Comparison of ENCODE assay signal across 11 cellular contexts in genomic region chr1:228143480-228144212, GRCh38. TPM values are rescaled to one million over a fixed set of nuclear protein-coding genes. Genes with fewer than 3 reads are reported as not detected.
DNase-seq lines count a peak whose midpoint lies in the region; ATAC-seq and TF ChIP-seq lines count a peak whose summit lies in the region.
"Had no signal": no experiment of that assay in that cellular context is flagged by ENCODE, and none has a peak within 500 bp of the region (broad histone marks: within the 10 kb centered on the region; RNA-seq: fewer than 3 reads in every experiment).

No MANE protein-coding gene starts in this region.

- H3K27me3 ChIP-seq in DND-41 (ENCODE audit: insufficient read depth, low read length, poor library complexity) (no peaks in the 10 kb centered on the region), osteoblast (ENCODE audit: insufficient read depth, low read length) (no peaks in the 10 kb centered on the region)

- H3K4me2 ChIP-seq in DND-41 (ENCODE audit: insufficient read depth, low read length) (peak overlapping the region; percentile 95; the same call in 1 of the 2 replicates), osteoblast (ENCODE audit: insufficient read depth, low read length) (no peak overlapping the region)

- no peak overlapping the region for H3K4me3 ChIP-seq in DND-41 (ENCODE audit: low read depth in 1 of 2, low read length in 2 of 2)
- no peak overlapping the region for H3K4me3 ChIP-seq in osteoblast (ENCODE audit: insufficient read depth, low read length)

- peaks cover 76% of the 10 kb centered on the region for H3K36me3 ChIP-seq in DND-41 (ENCODE audit: insufficient read depth, low read length)
- peaks cover 8% of the 10 kb centered on the region for H3K36me3 ChIP-seq in osteoblast (ENCODE audit: insufficient read depth, low read length)

- peaks cover 82% of the 10 kb centered on the region for H4K20me1 ChIP-seq in DND-41 (ENCODE audit: insufficient read depth, low read length)
- H4K20me1 ChIP-seq in osteoblast (ENCODE audit: insufficient read depth, low read length): peaks cover 58% of the 10 kb centered on the region

- peak overlapping the region; percentile 88 for H3K27ac ChIP-seq in DND-41 (ENCODE audit: low read length)
- H3K27ac ChIP-seq in caudate nucleus (ENCODE audit: low read depth, low read length): peak overlapping the region; percentile 33
- H3K27ac ChIP-seq in osteoblast (ENCODE audit: low read depth, low read length): peak overlapping the region; percentile 93

- no peak overlapping the region for H2AFZ ChIP-seq in DND-41 (ENCODE audit: low read depth, low read length)
- no peak overlapping the region for H2AFZ ChIP-seq in osteoblast (ENCODE audit: low read length)

- H3K9me3 ChIP-seq in DND-41 (ENCODE audit: insufficient read depth, low read length, severe bottlenecking) (no peaks in the 10 kb centered on the region), osteoblast (ENCODE audit: low read depth, low read length) (no peaks in the 10 kb centered on the region)

- H3K9ac ChIP-seq in DND-41 (ENCODE audit: low read depth, low read length): peak overlapping the region; percentile 92; the same call in 1 of the 2 replicates

- TF ChIP-seq POLR2A in GM18505 (IDR thresholded peaks at IDR 0.05; ENCODE audit: borderline replicate concordance, extremely low read depth, insufficient read depth, insufficient read length): no peak

- H3K79me2 ChIP-seq in DND-41 (ENCODE audit: insufficient read depth, low read length): peaks cover 74% of the 10 kb centered on the region
- peaks cover 82% of the 10 kb centered on the region for H3K79me2 ChIP-seq in osteoblast (ENCODE audit: insufficient read depth, low read length)

- H3K4me1 ChIP-seq in DND-41 (ENCODE audit: insufficient read depth, low read length) (peaks cover 45% of the 10 kb centered on the region), osteoblast (ENCODE audit: insufficient read depth, low read length) (peaks cover 20% of the 10 kb centered on the region)

- TF ChIP-seq CTCF in DND-41 (IDR thresholded peaks at IDR 0.05; ENCODE audit: borderline replicate concordance, extremely low read depth, low read length, poor library complexity, severe bottlenecking) (no peak), osteoblast (IDR thresholded peaks at IDR 0.05; ENCODE audit: extremely low read depth, low read depth, low read length) (no peak)

- no peak for ATAC-seq in DND-41 (ENCODE audit: insufficient read depth, low read depth)
- ATAC-seq in GM18505 (IDR thresholded peaks at IDR 0.05; ENCODE audit: unreplicated experiment): no peak
- no peak for ATAC-seq in HG02840 (IDR thresholded peaks at IDR 0.05; ENCODE audit: low FRiP score, unreplicated experiment)

- DNase-seq in DND-41 (no peak), HuH-7 (ENCODE audit: low spot score) (peak; percentile 9), caudate nucleus (lab: John Stamatoyannopoulos, UW) (no peak), osteoblast (ENCODE audit: insufficient read length, low spot score, missing footprints) (peak; percentile 45), NCI-H510A treated with DMSO at 0.1 percent for 48 hours (lab: John Stamatoyannopoulos, UW) (no peak)
- DNase-seq: activated CD4-positive, alpha-beta T cell treated with anti-CD3 and anti-CD28 coated beads, Interleukin-2, amount 50 U/mL, for 1 hour; erythroblast; MM.1S; NCI-H510A had no signal

RNA-seq across cellular contexts. Expression of gene GUK1, which starts 3.6 kb away (rescaled TPM):
- 253 and 278 TPM in 2 replicates for total RNA-seq in osteoblast

RNA-seq across cellular contexts. Expression of gene GJC2, which starts 6.1 kb away (rescaled TPM):
- total RNA-seq in osteoblast: 0.88 and 1.4 TPM in 2 replicates

RNA-seq across cellular contexts. Expression of gene IBA57, which starts 22.0 kb away (rescaled TPM):
- 4.4 and 4.7 TPM in 2 replicates for total RNA-seq in osteoblast

RNA-seq across cellular contexts. Expression of gene MRPL55, which starts 34.5 kb away (rescaled TPM):
- total RNA-seq in osteoblast: 34.5 and 51.4 TPM in 2 replicates

RNA-seq across cellular contexts. Expression of gene C1orf35, which starts 40.5 kb away (rescaled TPM):
- total RNA-seq in osteoblast: 5.3 and 5.4 TPM in 2 replicates

Comparison
In these comparisons a context has a peak if more than half of its experiments do, and no peak if none do; other contexts are left out.
1. DNase-seq: peak in HuH-7 (single experiment) and osteoblast (single experiment); none in DND-41 (single experiment), caudate nucleus (0 of 61) and NCI-H510A treated with DMSO at 0.1 percent for 48 hours (single experiment).
2. H3K27ac ChIP-seq: peak in every context shown above with its lines; median percentile 93 in osteoblast; 88 in DND-41; 33 in caudate nucleus.